ENCODE assay signal across 1 cellular context in the genomic region with DNA sequence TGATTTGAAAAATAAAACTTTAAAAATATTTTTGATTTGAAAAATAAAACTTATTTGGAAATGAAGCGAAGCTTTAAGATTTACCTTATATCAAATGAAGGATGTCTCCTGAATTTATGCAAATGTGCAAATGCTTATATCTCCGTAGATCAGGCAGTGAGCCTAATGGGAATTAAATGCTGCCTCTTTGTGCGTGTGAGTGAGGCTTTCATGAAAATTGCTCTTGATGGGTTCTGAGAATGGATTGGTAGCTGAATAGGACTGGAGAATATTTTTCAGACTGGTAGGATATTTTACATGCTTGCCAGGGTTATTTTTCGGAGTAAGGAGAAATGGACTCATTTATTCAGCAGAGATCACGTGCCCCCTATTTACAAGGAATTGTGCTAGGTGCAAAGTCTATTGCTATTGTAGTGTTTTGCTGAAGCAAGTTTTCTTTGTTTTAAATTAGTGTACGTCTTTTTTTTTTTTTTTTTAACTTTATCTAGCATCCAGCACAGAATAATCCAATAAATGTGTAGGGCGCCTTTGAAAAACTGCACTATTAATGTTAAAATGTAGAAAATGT.
A peak's percentile ranks its signal among the peaks of the same experiment; 100 is the strongest.
TF ChIP-seq lines count a peak whose summit lies in the region.

No MANE protein-coding gene starts in this region.

TF ChIP-seq in GM12878, 131 proteins besides CTCF, POLR2A, EP300 and RAD21:
- TF ChIP-seq BHLHE40 (IDR thresholded peaks at IDR 0.05; ENCODE audit: borderline replicate concordance in 1 of 2, low read depth in 2 of 2, low read length in 1 of 2) (peak in 1 of 2 experiments; percentile 12; a peak in 1 of 4 replicates), YY1 (IDR thresholded peaks at IDR 0.05; ENCODE audit: low read depth, low read length) (no peak)
